In the genomic region with DNA sequence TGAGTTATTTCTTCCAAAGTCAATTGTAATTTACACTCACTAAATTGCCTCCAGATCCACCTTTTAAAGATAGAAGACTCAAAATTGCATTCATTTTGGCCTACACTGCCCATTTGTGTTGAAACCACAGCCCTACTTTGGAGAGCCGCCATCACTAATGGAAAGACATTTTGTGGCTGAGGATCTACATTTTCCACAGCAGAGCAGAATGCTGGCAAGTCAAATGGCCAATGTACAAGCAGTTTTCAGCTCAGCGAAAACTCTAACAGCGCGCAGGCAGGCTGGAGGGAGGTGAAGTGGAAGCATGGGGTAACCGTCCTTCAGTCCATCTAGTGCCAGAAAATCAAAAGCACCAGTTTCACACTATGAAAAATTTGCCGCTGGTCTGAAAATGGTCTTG, we compare ENCODE assay signal across 19 cellular contexts.
DNase-seq lines count a peak whose midpoint lies in the region; ATAC-seq, FAIRE-seq and TF ChIP-seq lines count a peak whose summit lies in the region.
"Had no signal": no experiment of that assay in that cellular context is flagged by ENCODE, and none has a peak within 500 bp of the region (broad histone marks: within the 10 kb centered on the region; RNA-seq: fewer than 3 reads in every experiment).

No MANE protein-coding gene starts in this region.

- H3K36me3 Mint-ChIP-seq in nephron (ENCODE audit: low read depth), result no peaks in the 10 kb centered on the region
- H3K36me3 Mint-ChIP-seq: CD4-positive, CD25-positive, alpha-beta regulatory T cell had no signal

- no peak for TF ChIP-seq RAD21 in IMR-90 (IDR thresholded peaks at IDR 0.05; ENCODE audit: low read length)

- in situ Hi-C loops in IMR-90 (cut with MboI; ENCODE audit: low sequenced_read_pairs), result no loop called here
- in situ Hi-C loops in astrocyte of the spinal cord (cut with HindIII; ENCODE audit: low sequenced_read_pairs), result no loop called here

- peak overlapping the region; percentile 76; the same call in 2 of the 3 replicates for H2BK15ac ChIP-seq in IMR-90 (ENCODE audit: low read depth, low read length)

- no peak overlapping the region for H3K27ac ChIP-seq in IMR-90 (ENCODE audit: insufficient read depth, low read length)
- H3K27ac ChIP-seq: BLaER1, GM23248, PC-9, RWPE1 had no signal

- H2BK20ac ChIP-seq in IMR-90 (ENCODE audit: low read depth, low read length), result peak overlapping the region; percentile 96; the same call in 1 of the 2 replicates

- no peak overlapping the region for H2BK5ac ChIP-seq in IMR-90 (ENCODE audit: low read depth, low read length, poor library complexity, severe bottlenecking)

- no peak overlapping the region for H3K9ac ChIP-seq in IMR-90 (ENCODE audit: low read depth, low read length)
- H3K9ac ChIP-seq: BLaER1, GM23248 had no signal

- no peak for FAIRE-seq in urothelium cell line (lab: Jason Lieb, UNC)

- H3K27me3 ChIP-seq in IMR-90 (ENCODE audit: control insufficient read depth, insufficient read depth, low read length), result no peaks in the 10 kb centered on the region
- H3K27me3 ChIP-seq: BLaER1, MG63 had no signal

- CTCF ChIA-PET in IMR-90 (lab: Yijun Ruan, JAX), result interaction anchor here (1.0 to 2.1 kb wide), 2 partner anchors 9 to 90 kb away, joined by 3 to 7 read pairs; no protein-coding TSS in a partner anchor

- H2AK5ac ChIP-seq in IMR-90 (ENCODE audit: low read depth, low read length), result peak overlapping the region; percentile 40

- DNase-seq in AG10803 (ENCODE audit: low read depth) (peak; percentile 68), IMR-90 (no peak), astrocyte of the spinal cord (ENCODE audit: low read depth, low spot score) (peak; percentile 62), urothelium cell line (ENCODE audit: low spot score) (no peak), GM19240 (ENCODE audit: insufficient read length, low spot score) (no peak)
- DNase-seq: CD4-positive, CD25-positive, alpha-beta regulatory T cell; DND-41; GM23248; MG63; NCI-H2029; NCI-H2227 treated with DMSO at 0.1 percent for 48 hours; NCI-H526 treated with DMSO at 0.1 percent for 48 hours; PC-9; SHP77 had no signal

- H3K4me2 ChIP-seq in IMR-90 (ENCODE audit: low read depth, low read length), result no peak overlapping the region
- H3K4me2 ChIP-seq: BLaER1, PC-9 had no signal

- TF ChIP-seq CTCF in AG10803 (conservative IDR thresholded peaks at IDR 0.05; ENCODE audit: low read length), result no peak
- TF ChIP-seq CTCF in IMR-90 (conservative IDR thresholded peaks at IDR 0.05; ENCODE audit: low read depth, low read length), result no peak
- TF ChIP-seq CTCF in astrocyte of the spinal cord (IDR thresholded peaks at IDR 0.05; ENCODE audit: low read depth, low read length), result no peak
- TF ChIP-seq CTCF in nephron (IDR thresholded peaks at IDR 0.05; ENCODE audit: unreplicated experiment in 3 of 3), result no peak

- no peak overlapping the region for H4K5ac ChIP-seq in IMR-90 (ENCODE audit: low read depth, low read length)

- no peak overlapping the region for H3K56ac ChIP-seq in IMR-90 (ENCODE audit: extremely low read depth, insufficient read depth, low read length)

- H2BK120ac ChIP-seq in IMR-90 (ENCODE audit: low read depth, low read length), result peak overlapping the region; percentile 92; the same call in 1 of the 2 replicates

- no peaks in the 10 kb centered on the region for H3K9me3 ChIP-seq in IMR-90 (ENCODE audit: control insufficient read depth, insufficient read depth, low read length)
- H3K9me3 ChIP-seq: BLaER1, HAP-1 had no signal

- H3K36me3 ChIP-seq in IMR-90 (ENCODE audit: control insufficient read depth, insufficient read depth, low read length), result no peaks in the 10 kb centered on the region
- H3K36me3 ChIP-seq: BLaER1, HAP-1 had no signal

- TF ChIP-seq POLR2A in IMR-90 (IDR thresholded peaks at IDR 0.05; ENCODE audit: low read depth, low read length), result no peak

- H3K14ac ChIP-seq in IMR-90 (replicated peaks; ENCODE audit: low read depth, low read length), result no peak overlapping the region

- dilution Hi-C loops in IMR-90 (cut with HindIII; ENCODE audit: low sequenced_read_pairs, unreplicated experiment), result no loop called here

- 0 out of 2 replicates have a peak overlapping the region, but pooled peaks have one; percentile 33 for H3K4ac ChIP-seq in IMR-90 (ENCODE audit: low read depth, low read length)

- WGBS in IMR-90 (ENCODE audit: extremely low coverage in 2 of 2, insufficient read length in 1 of 2), 2 experiments, result no CpG with 5 or more reads among the region's 6 CpGs

- no TSS peak for BruUV-seq in IMR-90 (replicated peaks; lab: Mats Ljungman, UMichigan)

- no peaks in the 10 kb centered on the region for H4K20me1 ChIP-seq in IMR-90 (ENCODE audit: insufficient read depth, low read length)
- H4K20me1 ChIP-seq: BLaER1 had no signal

- intact Hi-C loops in IMR-90 (cut with micrococcal nuclease), result loop anchor here (5.0 kb wide), 1 partner anchor 205 kb away; no protein-coding TSS in a partner anchor

- peak overlapping the region in 1 of 2 experiments; percentile 32; a peak in 1 of 4 replicates for H4K8ac ChIP-seq in IMR-90 (ENCODE audit: low read depth in 2 of 2, low read length in 2 of 2)

- peak overlapping the region in 1 of 3 experiments; percentile 5 for H3K4me3 Mint-ChIP-seq in nephron

- no peaks in the 10 kb centered on the region for H3K9me3 Mint-ChIP-seq in nephron

- POLR2A ChIA-PET in IMR-90 (lab: Charles Lee; ENCODE audit: unreplicated experiment), result no interaction called here

- 0 out of 2 replicates have a peak, but pooled peaks cover 6% of the 10 kb centered on the region for H3K9me1 ChIP-seq in IMR-90 (ENCODE audit: insufficient read depth, low read length)

- H3K79me1 ChIP-seq in IMR-90 (ENCODE audit: low read depth in 1 of 2, low read length in 2 of 2), result no peaks in the 10 kb centered on the region

- ATAC-seq in IMR-90 (ENCODE audit: low read depth) (no peak), GM19035 (IDR thresholded peaks at IDR 0.05; ENCODE audit: unreplicated experiment) (no peak)

- H4K91ac ChIP-seq in IMR-90 (ENCODE audit: insufficient read depth, low read depth, low read length), result peak overlapping the region; percentile 66

- peak overlapping the region in 2 of 3 experiments; percentile 47 to 79 for H3K27ac Mint-ChIP-seq in nephron
- H3K27ac Mint-ChIP-seq: CD4-positive, CD25-positive, alpha-beta regulatory T cell had no signal

- no peak overlapping the region for H3K23ac ChIP-seq in IMR-90 (ENCODE audit: low read depth, low read length)

- peaks cover 20% of the 10 kb centered on the region for H3K4me1 Mint-ChIP-seq in nephron
- H3K4me1 Mint-ChIP-seq: CD4-positive, CD25-positive, alpha-beta regulatory T cell had no signal

- H2AK9ac ChIP-seq in IMR-90 (replicated peaks; ENCODE audit: low read depth, low read length, poor library complexity), result no peak overlapping the region

- H3K27me3 Mint-ChIP-seq in nephron (ENCODE audit: low read depth), result no peaks in the 10 kb centered on the region

- H2AFZ ChIP-seq in IMR-90 (replicated peaks; ENCODE audit: low read length, poor library complexity), result peak overlapping the region; percentile 47
- H2AFZ ChIP-seq: PC-9 had no signal

- H3K4me1 ChIP-seq in IMR-90 (ENCODE audit: control insufficient read depth, insufficient read depth, low read length), result peaks cover 11% of the 10 kb centered on the region
- H3K4me1 ChIP-seq: BLaER1, HAP-1 had no signal

- H3K18ac ChIP-seq in IMR-90 (ENCODE audit: low read depth, low read length), result no peak overlapping the region; the same call in 1 of the 2 replicates

- no peak overlapping the region for H3K4me3 ChIP-seq in AG10803 (ENCODE audit: low read length)
- no peak overlapping the region for H3K4me3 ChIP-seq in IMR-90 (ENCODE audit: insufficient read depth, low read depth, low read length)
- no peak overlapping the region for H3K4me3 ChIP-seq in astrocyte of the spinal cord (ENCODE audit: low read depth, low read length)
- H3K4me3 ChIP-seq: BLaER1, GM23248, HAP-1, MG63, PC-9 had no signal

TF ChIP-seq in IMR-90, 13 proteins besides CTCF, POLR2A, EP300 and RAD21:
- TF ChIP-seq FOS (IDR thresholded peaks at IDR 0.05; ENCODE audit: low read depth, low read length) (no peak), BHLHE40 (IDR thresholded peaks at IDR 0.05; ENCODE audit: low read depth, low read length) (no peak), MAFK (IDR thresholded peaks at IDR 0.05; ENCODE audit: low read depth, low read length) (no peak), SMC3 (IDR thresholded peaks at IDR 0.05; ENCODE audit: low read depth, low read length) (no peak), RCOR1 (IDR thresholded peaks at IDR 0.05; ENCODE audit: insufficient replicate concordance, low read length) (no peak), CEBPB (IDR thresholded peaks at IDR 0.05; ENCODE audit: low read depth, low read length) (no peak), ELK1 (IDR thresholded peaks at IDR 0.05; ENCODE audit: borderline replicate concordance, low read depth, low read length) (no peak), NFE2L2 (IDR thresholded peaks at IDR 0.05; ENCODE audit: low read depth, low read length) (no peak), RFX5 (IDR thresholded peaks at IDR 0.05; ENCODE audit: low read depth, low read length) (no peak), MXI1 (IDR thresholded peaks at IDR 0.05; ENCODE audit: borderline replicate concordance, low read depth, low read length) (no peak), MAZ (IDR thresholded peaks at IDR 0.05; ENCODE audit: borderline replicate concordance, low read depth, low read length) (no peak), USF2 (IDR thresholded peaks at IDR 0.05; ENCODE audit: low read depth, low read length) (no peak), CHD1 (IDR thresholded peaks at IDR 0.05; ENCODE audit: low read depth, low read length) (no peak)
TF ChIP-seq in IMR-90: peak in this region for 0.

Comparison
In these comparisons a context has a peak if more than half of its experiments do, and no peak if none do; other contexts are left out.
1. DNase-seq: peak in AG10803 (single experiment) and astrocyte of the spinal cord (single experiment); none in IMR-90 (single experiment), urothelium cell line (single experiment) and GM19240 (single experiment).